ENCODE assay signal across 22 cellular contexts in genomic region chr1:8599813-8600212, GRCh38.
DNase-seq lines count a peak whose midpoint lies in the region; ATAC-seq and TF ChIP-seq lines count a peak whose summit lies in the region.
"Had no signal": no experiment of that assay in that cellular context is flagged by ENCODE, and none has a peak within 500 bp of the region (broad histone marks: within the 10 kb centered on the region; RNA-seq: fewer than 3 reads in every experiment).

No MANE protein-coding gene starts in this region.

- TF ChIP-seq CTCF in natural killer cell (IDR thresholded peaks at IDR 0.05) (no peak), neural cell (IDR thresholded peaks at IDR 0.05; ENCODE audit: poor library complexity, severe bottlenecking) (no peak), upper lobe of right lung (IDR thresholded peaks at IDR 0.05) (no peak), tibial nerve (IDR thresholded peaks at IDR 0.05) (no peak), GM10248 (IDR thresholded peaks at IDR 0.05; ENCODE audit: control extremely low read depth, extremely low read depth, low read depth, missing control alignments) (no peak)

- POLR2A ChIA-PET in GM10248 (lab: Yijun Ruan, JAX), result no interaction called here

- H3F3A ChIP-seq in neural cell (ENCODE audit: insufficient read depth, low read length, poor library complexity, severe bottlenecking), result no peaks in the 10 kb centered on the region

- no peak overlapping the region for H3K4me3 ChIP-seq in ectodermal cell (ENCODE audit: insufficient read depth, low read depth, low read length)
- H3K4me3 ChIP-seq in neural cell (ENCODE audit: low read length), result no peak overlapping the region
- H3K4me3 ChIP-seq in upper lobe of right lung, result no peak overlapping the region
- H3K4me3 ChIP-seq in tibial nerve, result no peak overlapping the region
- H3K4me3 ChIP-seq: ascending aorta had no signal

- intact Hi-C loops in natural killer cell (cut with micrococcal nuclease) (loop anchor here (5.0 kb wide), 2 partner anchors 38 to 42 kb away; no protein-coding TSS in a partner anchor), upper lobe of right lung (cut with DNase I) (no loop called here)

- H3K27me3 ChIP-seq in ectodermal cell (ENCODE audit: control insufficient read depth, insufficient read depth, low read length, poor library complexity, severe bottlenecking) (no peaks in the 10 kb centered on the region), neural cell (ENCODE audit: insufficient read depth, low read depth, low read length) (no peaks in the 10 kb centered on the region), upper lobe of right lung (no peaks in the 10 kb centered on the region), tibial nerve (no peaks in the 10 kb centered on the region)
- H3K27me3 ChIP-seq: ascending aorta had no signal

- H4K20me1 ChIP-seq in neural cell (ENCODE audit: insufficient read depth), result peaks cover 12% of the 10 kb centered on the region

- no peak for TF ChIP-seq POLR2A in tibial nerve (IDR thresholded peaks at IDR 0.05)

- H3K27ac ChIP-seq in ectodermal cell (ENCODE audit: insufficient read depth, low read depth, low read length, poor library complexity, severe bottlenecking), result peak overlapping the region; percentile 40
- peak overlapping the region; percentile 26 for H3K27ac ChIP-seq in neural cell (ENCODE audit: low read length)
- H3K27ac ChIP-seq in upper lobe of right lung, result peak overlapping the region; percentile 48
- peak overlapping the region in 1 of 4 donors; percentile 32 for H3K27ac ChIP-seq in tibial nerve

- TF ChIP-seq EP300 in neural cell (conservative IDR thresholded peaks at IDR 0.05; ENCODE audit: poor library complexity, severe bottlenecking), result no peak
- TF ChIP-seq EP300 in tibial nerve (IDR thresholded peaks at IDR 0.05), result no peak

- no peak for DNase-seq in natural killer cell
- DNase-seq in natural killer cell treated with Interleukin-12 subunit alpha and Interleukin-12 subunit beta and Interleukin-15 and Interleukin-18, amount 100 ng/mL, for 72 hours (ENCODE audit: low spot score), result no peak
- no peak for DNase-seq in upper lobe of right lung
- DNase-seq in tibial nerve (ENCODE audit: low spot score in 2 of 2), result no peak
- no peak for DNase-seq in GM10248 (ENCODE audit: extremely low spot score)
- DNase-seq: activated naive CD4-positive, alpha-beta T cell treated with anti-CD3 and anti-CD28 coated beads, Interleukin-2, amount 50 U/mL, for 16 hours; activated T-cell treated with anti-CD3 and anti-CD28 coated beads, Interleukin-2, amount 50 U/mL, for 24 hours; cerebellar nuclear complex; effector memory CD4-positive, alpha-beta T cell; GF-D8; NCI-H1694 treated with DMSO at 0.1 percent for 48 hours; NCI-H226; NK-92 treated with Interleukin-12 subunit alpha and Interleukin-12 subunit beta, amount 100 ng/mL, for 24 hours; stimulated activated naive CD4-positive, alpha-beta T cell; T1000; trophoblast cell had no signal

- no peaks in the 10 kb centered on the region for H3K36me3 Mint-ChIP-seq in natural killer cell
- H3K36me3 Mint-ChIP-seq in natural killer cell treated with Interleukin-12 subunit alpha and Interleukin-12 subunit beta and Interleukin-15 and Interleukin-18, amount 100 ng/mL, for 72 hours, result no peaks in the 10 kb centered on the region

- no peaks in the 10 kb centered on the region for H3K27me3 Mint-ChIP-seq in natural killer cell (ENCODE audit: low read depth in 2 of 2)
- no peaks in the 10 kb centered on the region for H3K27me3 Mint-ChIP-seq in natural killer cell treated with Interleukin-12 subunit alpha and Interleukin-12 subunit beta and Interleukin-15 and Interleukin-18, amount 100 ng/mL, for 72 hours
- H3K27me3 Mint-ChIP-seq: activated T-cell treated with anti-CD3 and anti-CD28 coated beads, Interleukin-2, amount 50 U/mL, for 24 hours had no signal

- H3K9me3 ChIP-seq in ectodermal cell (ENCODE audit: control insufficient read depth, low read length) (no peaks in the 10 kb centered on the region), neural cell (ENCODE audit: low read length) (no peaks in the 10 kb centered on the region), upper lobe of right lung (no peaks in the 10 kb centered on the region), tibial nerve (no peaks in the 10 kb centered on the region)
- H3K9me3 ChIP-seq: ascending aorta had no signal

- ATAC-seq in natural killer cell (no peak), upper lobe of right lung (no peak), GM21786 (IDR thresholded peaks at IDR 0.05; ENCODE audit: unreplicated experiment) (no peak)
- no peak for ATAC-seq in natural killer cell treated with Interleukin-12 subunit alpha and Interleukin-12 subunit beta and Interleukin-15 and Interleukin-18, amount 100 ng/mL, for 72 hours
- ATAC-seq: activated CD4-positive, CD25-positive, alpha-beta regulatory T cell treated with anti-CD3 and anti-CD28 coated beads, Interleukin-2, amount 50 U/mL, for 24 hours; sciatic nerve had no signal

- no peak overlapping the region for H3K4me3 Mint-ChIP-seq in natural killer cell
- H3K4me3 Mint-ChIP-seq in natural killer cell treated with Interleukin-12 subunit alpha and Interleukin-12 subunit beta and Interleukin-15 and Interleukin-18, amount 100 ng/mL, for 72 hours, result no peak overlapping the region
- H3K4me3 Mint-ChIP-seq: activated T-cell treated with anti-CD3 and anti-CD28 coated beads, Interleukin-2, amount 50 U/mL, for 24 hours had no signal

- CTCF ChIA-PET in GM10248 (lab: Yijun Ruan, JAX), result no interaction called here

- H3K4me1 Mint-ChIP-seq in natural killer cell, result peaks cover 47 to 50% of the 10 kb centered on the region in 2 donors
- H3K4me1 Mint-ChIP-seq in natural killer cell treated with Interleukin-12 subunit alpha and Interleukin-12 subunit beta and Interleukin-15 and Interleukin-18, amount 100 ng/mL, for 72 hours (ENCODE audit: low read depth in 2 of 2), result peaks cover 29 to 33% of the 10 kb centered on the region in 2 donors

- H3K9me2 ChIP-seq in neural cell (ENCODE audit: insufficient read depth, low read length), result no peaks in the 10 kb centered on the region

- no peak overlapping the region for H3K9ac ChIP-seq in neural cell (ENCODE audit: low read length)

- H3K36me3 ChIP-seq in ectodermal cell (ENCODE audit: control insufficient read depth, insufficient read depth, low read length) (no peaks in the 10 kb centered on the region), neural cell (ENCODE audit: insufficient read depth, low read length) (no peaks in the 10 kb centered on the region), upper lobe of right lung (no peaks in the 10 kb centered on the region), tibial nerve (no peaks in the 10 kb centered on the region)
- H3K36me3 ChIP-seq: ascending aorta had no signal

- H3K4me2 ChIP-seq in neural cell (ENCODE audit: low read length), result no peak overlapping the region

- peak overlapping the region; percentile 4 to 33 for H3K27ac Mint-ChIP-seq in natural killer cell
- peak overlapping the region in 1 of 2 donors; percentile 41 for H3K27ac Mint-ChIP-seq in natural killer cell treated with Interleukin-12 subunit alpha and Interleukin-12 subunit beta and Interleukin-15 and Interleukin-18, amount 100 ng/mL, for 72 hours
- H3K27ac Mint-ChIP-seq: activated T-cell treated with anti-CD3 and anti-CD28 coated beads, Interleukin-2, amount 50 U/mL, for 24 hours had no signal

- no peak for TF ChIP-seq RAD21 in neural cell (conservative IDR thresholded peaks at IDR 0.05)

- H3K4me1 ChIP-seq in ectodermal cell (ENCODE audit: control insufficient read depth, insufficient read depth, low read length) (peaks cover 25% of the 10 kb centered on the region), upper lobe of right lung (peaks cover 28% of the 10 kb centered on the region), tibial nerve (peaks cover 0 to 51% (median 22%) of the 10 kb centered on the region in 4 donors)

- WGBS in ectodermal cell, 2 experiments, result 91 to 94% methylated on average over 6 of the region's 6 CpGs
- WGBS in tibial nerve, 2 donors, result 77 to 91% methylated on average over 6 of the region's 6 CpGs

- no peaks in the 10 kb centered on the region for H3K9me3 Mint-ChIP-seq in natural killer cell
- H3K9me3 Mint-ChIP-seq in natural killer cell treated with Interleukin-12 subunit alpha and Interleukin-12 subunit beta and Interleukin-15 and Interleukin-18, amount 100 ng/mL, for 72 hours, result no peaks in the 10 kb centered on the region
- H3K9me3 Mint-ChIP-seq: activated T-cell treated with anti-CD3 and anti-CD28 coated beads, Interleukin-2, amount 50 U/mL, for 24 hours had no signal

- H2AFZ ChIP-seq in neural cell (ENCODE audit: low read depth, low read length), result no peak overlapping the region

- peaks cover 63% of the 10 kb centered on the region for H3K79me2 ChIP-seq in neural cell (replicated peaks; ENCODE audit: insufficient read depth, low read length)

TF ChIP-seq in neural cell, 6 proteins besides CTCF, POLR2A, EP300 and RAD21:
- TF ChIP-seq EZH2 (IDR thresholded peaks at IDR 0.05; ENCODE audit: borderline replicate concordance, insufficient read depth, low read length, poor library complexity, severe bottlenecking), result no peak
- TF ChIP-seq, protein P1, sequence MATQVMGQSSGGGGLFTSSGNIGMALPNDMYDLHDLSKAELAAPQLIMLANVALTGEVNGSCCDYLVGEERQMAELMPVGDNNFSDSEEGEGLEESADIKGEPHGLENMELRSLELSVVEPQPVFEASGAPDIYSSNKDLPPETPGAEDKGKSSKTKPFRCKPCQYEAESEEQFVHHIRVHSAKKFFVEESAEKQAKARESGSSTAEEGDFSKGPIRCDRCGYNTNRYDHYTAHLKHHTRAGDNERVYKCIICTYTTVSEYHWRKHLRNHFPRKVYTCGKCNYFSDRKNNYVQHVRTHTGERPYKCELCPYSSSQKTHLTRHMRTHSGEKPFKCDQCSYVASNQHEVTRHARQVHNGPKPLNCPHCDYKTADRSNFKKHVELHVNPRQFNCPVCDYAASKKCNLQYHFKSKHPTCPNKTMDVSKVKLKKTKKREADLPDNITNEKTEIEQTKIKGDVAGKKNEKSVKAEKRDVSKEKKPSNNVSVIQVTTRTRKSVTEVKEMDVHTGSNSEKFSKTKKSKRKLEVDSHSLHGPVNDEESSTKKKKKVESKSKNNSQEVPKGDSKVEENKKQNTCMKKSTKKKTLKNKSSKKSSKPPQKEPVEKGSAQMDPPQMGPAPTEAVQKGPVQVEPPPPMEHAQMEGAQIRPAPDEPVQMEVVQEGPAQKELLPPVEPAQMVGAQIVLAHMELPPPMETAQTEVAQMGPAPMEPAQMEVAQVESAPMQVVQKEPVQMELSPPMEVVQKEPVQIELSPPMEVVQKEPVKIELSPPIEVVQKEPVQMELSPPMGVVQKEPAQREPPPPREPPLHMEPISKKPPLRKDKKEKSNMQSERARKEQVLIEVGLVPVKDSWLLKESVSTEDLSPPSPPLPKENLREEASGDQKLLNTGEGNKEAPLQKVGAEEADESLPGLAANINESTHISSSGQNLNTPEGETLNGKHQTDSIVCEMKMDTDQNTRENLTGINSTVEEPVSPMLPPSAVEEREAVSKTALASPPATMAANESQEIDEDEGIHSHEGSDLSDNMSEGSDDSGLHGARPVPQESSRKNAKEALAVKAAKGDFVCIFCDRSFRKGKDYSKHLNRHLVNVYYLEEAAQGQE (IDR thresholded peaks at IDR 0.05; ENCODE audit: borderline replicate concordance), result no peak
